In the genomic region with DNA sequence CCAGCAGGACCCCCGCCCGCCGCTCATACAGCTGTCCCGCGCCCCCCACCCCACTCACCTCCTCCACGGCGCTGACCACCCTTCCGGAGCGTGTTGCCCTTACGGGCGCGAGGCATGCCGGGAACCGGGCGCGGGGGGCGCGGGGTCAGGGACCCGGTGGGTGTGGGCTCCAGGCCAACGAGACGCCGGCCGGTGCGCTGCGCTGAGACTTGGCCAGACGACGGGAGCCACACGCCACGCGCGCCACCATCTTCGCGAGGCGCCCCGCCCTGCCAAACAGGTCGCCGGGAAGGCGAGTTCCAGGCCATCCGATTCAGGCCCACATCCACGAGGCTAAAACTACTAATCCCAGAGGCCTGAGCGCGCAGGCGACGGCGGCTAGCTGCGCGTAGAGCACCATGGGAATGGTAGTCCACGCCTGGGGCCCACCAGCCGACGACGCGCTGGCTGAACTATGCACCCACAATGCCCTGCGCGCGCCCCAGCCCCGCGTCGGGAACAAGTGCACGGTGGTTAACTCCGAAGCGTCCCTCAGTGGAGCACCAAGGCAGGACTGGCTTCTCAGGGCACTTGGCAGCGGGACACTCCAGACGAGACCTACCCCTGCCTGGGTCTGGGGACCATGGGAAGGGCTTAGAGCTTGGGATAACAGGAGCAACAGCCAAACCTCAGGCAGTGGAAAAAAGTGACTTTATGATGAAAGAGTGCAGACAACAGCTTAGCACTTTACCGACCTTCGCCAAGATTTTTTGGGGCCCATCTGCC, we compare ENCODE assay signal across 8 cellular contexts. TPM values are rescaled to one million over a fixed set of nuclear protein-coding genes. Genes with fewer than 3 reads are reported as not detected.
DNase-seq lines count a peak whose midpoint lies in the region; ATAC-seq, FAIRE-seq and TF ChIP-seq lines count a peak whose summit lies in the region.

A gene with protein sequence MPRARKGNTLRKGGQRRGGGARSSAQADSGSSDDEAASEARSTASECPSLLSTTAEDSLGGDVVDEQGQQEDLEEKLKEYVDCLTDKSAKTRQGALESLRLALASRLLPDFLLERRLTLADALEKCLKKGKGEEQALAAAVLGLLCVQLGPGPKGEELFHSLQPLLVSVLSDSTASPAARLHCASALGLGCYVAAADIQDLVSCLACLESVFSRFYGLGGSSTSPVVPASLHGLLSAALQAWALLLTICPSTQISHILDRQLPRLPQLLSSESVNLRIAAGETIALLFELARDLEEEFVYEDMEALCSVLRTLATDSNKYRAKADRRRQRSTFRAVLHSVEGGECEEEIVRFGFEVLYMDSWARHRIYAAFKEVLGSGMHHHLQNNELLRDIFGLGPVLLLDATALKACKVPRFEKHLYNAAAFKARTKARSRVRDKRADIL (minus strand): TSS at position 271 of the 765 bp plus-strand sequence. CDS start 155 bp downstream, at position 116.

- TF ChIP-seq CTCF in AG10803 (conservative IDR thresholded peaks at IDR 0.05; ENCODE audit: low read length): peak; percentile 4; the same call in 1 of the 2 replicates
- TF ChIP-seq CTCF in keratinocyte (optimal IDR thresholded peaks at IDR 0.05 in 1 of 3, IDR thresholded peaks at IDR 0.05 in 1 of 3, conservative IDR thresholded peaks at IDR 0.05 in 1 of 3; ENCODE audit: extremely low read depth in 1 of 3, insufficient read depth in 2 of 3, low read length in 3 of 3): no peak

- no peaks in the 10 kb centered on the region for H3K9me3 ChIP-seq in keratinocyte (ENCODE audit: control insufficient read depth, low read depth, low read length)

- H3K79me2 ChIP-seq in keratinocyte (ENCODE audit: control insufficient read depth, insufficient read depth, low read length): peaks cover 29% of the 10 kb centered on the region

- no peaks in the 10 kb centered on the region for H3K9me1 ChIP-seq in keratinocyte (ENCODE audit: control insufficient read depth, extremely low read depth, insufficient read depth, low read length)

- ATAC-seq in GM19043 (IDR thresholded peaks at IDR 0.05; ENCODE audit: low read depth, unreplicated experiment): peak; percentile 99
- peak; percentile 86 for ATAC-seq in HG03378 (IDR thresholded peaks at IDR 0.05; ENCODE audit: unreplicated experiment)

- peak within 1 kb of the TSS; percentile 91 for H3K4me3 ChIP-seq in AG10803 (ENCODE audit: low read length)
- H3K4me3 ChIP-seq in keratinocyte (ENCODE audit: control insufficient read depth in 2 of 3, extremely low read depth in 1 of 3, insufficient read depth in 2 of 3, low read depth in 1 of 3, low read length in 3 of 3): peak within 1 kb of the TSS; percentile 79 to 98 (median 82)

- H4K20me1 ChIP-seq in keratinocyte (ENCODE audit: control insufficient read depth, extremely low read depth, insufficient read depth, low read length): no peaks in the 10 kb centered on the region

- H2AFZ ChIP-seq in keratinocyte (ENCODE audit: control insufficient read depth, low read length): peak within 1 kb of the TSS; percentile 89

- peaks cover 29 to 38% of the 10 kb centered on the region in 2 experiments for H3K36me3 ChIP-seq in keratinocyte (ENCODE audit: control insufficient read depth in 2 of 2, extremely low read depth in 1 of 2, insufficient read depth in 2 of 2, low read length in 2 of 2)

- H3K27me3 ChIP-seq in keratinocyte (ENCODE audit: control insufficient read depth, extremely low read depth, insufficient read depth, low read length): no peaks in the 10 kb centered on the region

- FAIRE-seq in keratinocyte (lab: Jason Lieb, UNC): peak; percentile 86

- H3K9ac ChIP-seq in keratinocyte (ENCODE audit: control insufficient read depth, extremely low read depth, insufficient read depth, low read length): peak within 1 kb of the TSS; percentile 99

- H3K4me2 ChIP-seq in keratinocyte (ENCODE audit: control insufficient read depth, extremely low read depth, insufficient read depth, low read depth, low read length): peak within 1 kb of the TSS; percentile 94

- peak within 1 kb of the TSS; percentile 95 for H3K27ac ChIP-seq in keratinocyte (ENCODE audit: control insufficient read depth, insufficient read depth, low read length)

- dilution Hi-C loops in keratinocyte (cut with MboI; ENCODE audit: extremely low pct_ligation_motif_present, low sequenced_read_pairs): no loop called here

- H3K4me1 ChIP-seq in keratinocyte (ENCODE audit: control insufficient read depth, extremely low read depth, insufficient read depth, low read length): peaks cover 12% of the 10 kb centered on the region

- DNase-seq in AG10803 (ENCODE audit: low read depth) (peak; percentile 97), NCI-H460 (ENCODE audit: extremely low read depth, low read depth) (peak; percentile 94), cerebellar nuclear complex (lab: John Stamatoyannopoulos, UW) (peak; percentile 70 to 91), keratinocyte (ENCODE audit: low read depth, low spot score) (no peak)
- DNase-seq in activated CD4-positive, CD25-positive, alpha-beta regulatory T cell treated with anti-CD3 and anti-CD28 coated beads, Interleukin-2, amount 50 U/mL, for 72 hours: peak; percentile 89
- DNase-seq in stimulated activated CD4-positive, alpha-beta T cell treated with anti-CD3 and anti-CD28 coated beads, Interleukin-15, amount 100 ng/mL, for 1 hour (ENCODE audit: low read depth in 1 of 2, low spot score in 1 of 2): peak; percentile 89 to 92

RNA-seq across cellular contexts. Expression of the gene that starts here (rescaled TPM):
- 116 TPM in 2 replicates for total RNA-seq in NCI-H460 (2014; rRNA removed; shearing (Covaris generic))
- polyA plus RNA-seq in NCI-H460 (2014; cell fraction: nucleus; rRNA removed): 358 and 363 TPM in 2 replicates
- polyA plus RNA-seq in keratinocyte: 43.1 to 90.4 TPM (median 50.3 TPM) in 3 replicates
- 25.7 TPM for polyA plus RNA-seq in keratinocyte (2011; ENCODE audit: low read depth)
- 48.9 and 70.6 TPM in 2 replicates for polyA plus RNA-seq in keratinocyte (2011; cell fraction: cytosol; rRNA removed)
- 110 and 122 TPM in 2 replicates for polyA plus RNA-seq in keratinocyte (2011; cell fraction: nucleus; rRNA removed)
- 67.8 and 89.0 TPM in 2 replicates for polyA plus RNA-seq in keratinocyte (2012; ENCODE audit: low replicate concordance)
- polyA minus RNA-seq in keratinocyte: 48.6 to 148 TPM (median 53.7 TPM) in 3 replicates
- polyA minus RNA-seq in keratinocyte (2011; cell fraction: cytosol; rRNA and poly(A)+ RNA removed): 67.9 TPM
- polyA minus RNA-seq in keratinocyte (2011; cell fraction: nucleus; rRNA and poly(A)+ RNA removed): 32.0 and 34.3 TPM in 2 replicates
